In genomic region chr12:18690653-18691052, GRCh38 we compare ENCODE assay signal across 15 cellular contexts. TPM values are rescaled to one million over a fixed set of nuclear protein-coding genes. Genes with fewer than 3 reads are reported as not detected.
DNase-seq lines count a peak whose midpoint lies in the region; ATAC-seq and TF ChIP-seq lines count a peak whose summit lies in the region.
"Had no signal": no experiment of that assay in that cellular context is flagged by ENCODE, and none has a peak within 500 bp of the region (broad histone marks: within the 10 kb centered on the region; RNA-seq: fewer than 3 reads in every experiment).

No MANE protein-coding gene starts in this region.

- no peaks in the 10 kb centered on the region for H3K4me1 ChIP-seq in spleen

- in situ Hi-C loops in Caki2 (cut with HindIII; ENCODE audit: low pct_unique_long_range_greater_than_20kb, low sequenced_read_pairs) = no loop called here

- H3K4me3 ChIP-seq in MG63 = no peak overlapping the region
- no peak overlapping the region for H3K4me3 ChIP-seq in cardiac fibroblast (replicated peaks in 1 of 2; ENCODE audit: low read depth in 2 of 2, low read length in 2 of 2)
- no peak overlapping the region for H3K4me3 ChIP-seq in spleen

- no peaks in the 10 kb centered on the region for H3K27me3 Mint-ChIP-seq in activated CD8-positive, alpha-beta T cell treated with anti-CD3 and anti-CD28 coated beads for 36 hours
- H3K27me3 Mint-ChIP-seq: activated CD4-positive, alpha-beta memory T cell treated with anti-CD3 and anti-CD28 coated beads, Interleukin-2, amount 10 ng/mL, durations not matched to agents 7 days and 5 days; activated naive CD4-positive, alpha-beta T cell treated with anti-CD3 and anti-CD28 coated beads, Interleukin-2, amount 10 ng/mL, durations not matched to agents 7 days and 5 days; stimulated activated naive CD8-positive, alpha-beta T cell treated with anti-CD3 and anti-CD28 coated beads, Interleukin-15, Interleukin-2, amounts not matched to agents 100 ng/mL and 50 ng/mL, for 24 hours; T-cell had no signal

- H3K4me3 Mint-ChIP-seq in activated CD8-positive, alpha-beta T cell treated with anti-CD3 and anti-CD28 coated beads for 36 hours = no peak overlapping the region
- H3K4me3 Mint-ChIP-seq: activated CD4-positive, alpha-beta memory T cell treated with anti-CD3 and anti-CD28 coated beads, Interleukin-2, amount 10 ng/mL, durations not matched to agents 7 days and 5 days; activated naive CD4-positive, alpha-beta T cell treated with anti-CD3 and anti-CD28 coated beads, Interleukin-2, amount 10 ng/mL, durations not matched to agents 7 days and 5 days; CD8-positive, alpha-beta T cell; stimulated activated naive CD8-positive, alpha-beta T cell treated with anti-CD3 and anti-CD28 coated beads, Interleukin-15, Interleukin-2, amounts not matched to agents 100 ng/mL and 50 ng/mL, for 24 hours; T-cell had no signal

- no peak for TF ChIP-seq POLR2A in spleen (IDR thresholded peaks at IDR 0.05)

- no peaks in the 10 kb centered on the region for H3K9me3 Mint-ChIP-seq in activated CD8-positive, alpha-beta T cell treated with anti-CD3 and anti-CD28 coated beads for 36 hours

- DNase-seq in Caki2 (ENCODE audit: low read depth) (peak; percentile 40), MG63 (peak; percentile 22), cardiac fibroblast (ENCODE audit: low read depth in 2 of 2) (peak; percentile 29 to 95), kidney glomerular epithelial cell (lab: John Stamatoyannopoulos, UW) (peak; percentile 87), spleen (no peak)
- no peak for DNase-seq in activated CD8-positive, alpha-beta T cell treated with anti-CD3 and anti-CD28 coated beads for 36 hours
- DNase-seq: activated CD4-positive, alpha-beta memory T cell treated with anti-CD3 and anti-CD28 coated beads, Interleukin-2, amount 10 ng/mL, durations not matched to agents 7 days and 5 days; activated naive CD4-positive, alpha-beta T cell treated with anti-CD3 and anti-CD28 coated beads, Interleukin-2, amount 10 ng/mL, durations not matched to agents 7 days and 5 days; CD8-positive, alpha-beta T cell; NCI-H1417 treated with DMSO at 0.1 percent for 48 hours; NCI-H774; T-cell had no signal

- H3K9me3 ChIP-seq in MG63 = no peaks in the 10 kb centered on the region
- no peaks in the 10 kb centered on the region for H3K9me3 ChIP-seq in spleen

- no peak overlapping the region for H3K27ac Mint-ChIP-seq in activated CD8-positive, alpha-beta T cell treated with anti-CD3 and anti-CD28 coated beads for 36 hours
- H3K27ac Mint-ChIP-seq: activated CD4-positive, alpha-beta memory T cell treated with anti-CD3 and anti-CD28 coated beads, Interleukin-2, amount 10 ng/mL, durations not matched to agents 7 days and 5 days; activated naive CD4-positive, alpha-beta T cell treated with anti-CD3 and anti-CD28 coated beads, Interleukin-2, amount 10 ng/mL, durations not matched to agents 7 days and 5 days; CD8-positive, alpha-beta T cell; stimulated activated naive CD8-positive, alpha-beta T cell treated with anti-CD3 and anti-CD28 coated beads, Interleukin-15, Interleukin-2, amounts not matched to agents 100 ng/mL and 50 ng/mL, for 24 hours; T-cell had no signal

- TF ChIP-seq CTCF in cardiac fibroblast (IDR thresholded peaks at IDR 0.05; ENCODE audit: low read depth, low read length) (no peak), spleen (IDR thresholded peaks at IDR 0.05 in 8 of 11, conservative IDR thresholded peaks at IDR 0.05 in 3 of 11) (no peak)
- TF ChIP-seq CTCF in activated CD8-positive, alpha-beta T cell treated with anti-CD3 and anti-CD28 coated beads for 36 hours (IDR thresholded peaks at IDR 0.05) = no peak

- CTCF ChIA-PET in activated CD8-positive, alpha-beta T cell treated with anti-CD3 and anti-CD28 coated beads for 36 hours (lab: Charles Lee) = no interaction called here

- POLR2A ChIA-PET in activated CD8-positive, alpha-beta T cell treated with anti-CD3 and anti-CD28 coated beads for 36 hours (lab: Charles Lee) = no interaction called here

- H3K27ac ChIP-seq in spleen = no peak overlapping the region

- H3K36me3 ChIP-seq in MG63 (no peaks in the 10 kb centered on the region), spleen (no peaks in the 10 kb centered on the region)

- 87 to 95% (median 90%) methylated on average over 4 of the region's 4 CpGs for WGBS in spleen, 5 donors

- no peaks in the 10 kb centered on the region for H3K36me3 Mint-ChIP-seq in activated CD8-positive, alpha-beta T cell treated with anti-CD3 and anti-CD28 coated beads for 36 hours (ENCODE audit: low read depth)
- H3K36me3 Mint-ChIP-seq: activated naive CD4-positive, alpha-beta T cell treated with anti-CD3 and anti-CD28 coated beads, Interleukin-2, amount 10 ng/mL, durations not matched to agents 7 days and 5 days; CD8-positive, alpha-beta T cell; T-cell had no signal

- intact Hi-C loops in spleen (cut with DNase I; ENCODE audit: low total_unique reads) = no loop called here
- intact Hi-C loops in activated CD8-positive, alpha-beta T cell treated with anti-CD3 and anti-CD28 coated beads for 36 hours (cut with micrococcal nuclease) = no loop called here

- no peak for ATAC-seq in HG03175 (IDR thresholded peaks at IDR 0.05; ENCODE audit: unreplicated experiment)
- no peak for ATAC-seq in activated CD8-positive, alpha-beta T cell treated with anti-CD3 and anti-CD28 coated beads for 36 hours
- no peak for ATAC-seq in HG02623 (IDR thresholded peaks at IDR 0.05; ENCODE audit: unreplicated experiment)
- ATAC-seq: CD8-positive, alpha-beta T cell; T-cell had no signal

- H3K27me3 ChIP-seq in MG63 = no peaks in the 10 kb centered on the region
- H3K27me3 ChIP-seq in spleen (replicated peaks in 1 of 7) = no peaks in the 10 kb centered on the region

- no peaks in the 10 kb centered on the region for H3K4me1 Mint-ChIP-seq in activated CD8-positive, alpha-beta T cell treated with anti-CD3 and anti-CD28 coated beads for 36 hours (ENCODE audit: low read depth)
- H3K4me1 Mint-ChIP-seq: activated CD4-positive, alpha-beta memory T cell treated with anti-CD3 and anti-CD28 coated beads, Interleukin-2, amount 10 ng/mL, durations not matched to agents 7 days and 5 days; activated naive CD4-positive, alpha-beta T cell treated with anti-CD3 and anti-CD28 coated beads, Interleukin-2, amount 10 ng/mL, durations not matched to agents 7 days and 5 days; T-cell had no signal

RNA-seq across cellular contexts. Expression of gene PLCZ1, which starts 47.2 kb away (rescaled TPM):
- not detected in 2 replicates for total RNA-seq in Caki2 (2014; rRNA removed; shearing (Covaris generic); ENCODE audit: low replicate concordance)
- not detected in 2 replicates for total RNA-seq in MG63 (2014; rRNA removed; shearing (Covaris generic); ENCODE audit: low replicate concordance)
- total RNA-seq in spleen = not detected
- polyA plus RNA-seq in spleen = not detected
- total RNA-seq in activated CD8-positive, alpha-beta T cell treated with anti-CD3 and anti-CD28 coated beads for 36 hours = not detected
- total RNA-seq: activated CD4-positive, alpha-beta memory T cell treated with anti-CD3 and anti-CD28 coated beads, Interleukin-2, amount 10 ng/mL, durations not matched to agents 7 days and 5 days; CD8-positive, alpha-beta T cell; T-cell had no signal

RNA-seq across cellular contexts. Expression of gene CAPZA3, which starts 47.3 kb away (rescaled TPM):
- total RNA-seq in Caki2 (2014; rRNA removed; shearing (Covaris generic); ENCODE audit: low replicate concordance) = not detected in 2 replicates
- not detected in 2 replicates for total RNA-seq in MG63 (2014; rRNA removed; shearing (Covaris generic); ENCODE audit: low replicate concordance)
- total RNA-seq in spleen = not detected
- not detected for polyA plus RNA-seq in spleen
- not detected for total RNA-seq in activated CD8-positive, alpha-beta T cell treated with anti-CD3 and anti-CD28 coated beads for 36 hours
- total RNA-seq: activated CD4-positive, alpha-beta memory T cell treated with anti-CD3 and anti-CD28 coated beads, Interleukin-2, amount 10 ng/mL, durations not matched to agents 7 days and 5 days; CD8-positive, alpha-beta T cell; T-cell had no signal

Comparison
In these comparisons a context has a peak if more than half of its experiments do, and no peak if none do; other contexts are left out.
1. DNase-seq: peak in Caki2 (single experiment), MG63 (single experiment), cardiac fibroblast (2 of 2) and kidney glomerular epithelial cell (single experiment); none in spleen (single experiment) and activated CD8-positive, alpha-beta T cell treated with anti-CD3 and anti-CD28 coated beads for 36 hours (single experiment).